In genomic region chr1:39006726-39007645, GRCh38 we compare ENCODE assay signal across 2 cellular contexts.
TF ChIP-seq lines count a peak whose summit lies in the region.

No MANE protein-coding gene starts in this region.

TF ChIP-seq in SK-N-SH, 30 proteins besides CTCF, POLR2A, EP300 and RAD21 (continued from another document):
- TF ChIP-seq, protein P1, sequence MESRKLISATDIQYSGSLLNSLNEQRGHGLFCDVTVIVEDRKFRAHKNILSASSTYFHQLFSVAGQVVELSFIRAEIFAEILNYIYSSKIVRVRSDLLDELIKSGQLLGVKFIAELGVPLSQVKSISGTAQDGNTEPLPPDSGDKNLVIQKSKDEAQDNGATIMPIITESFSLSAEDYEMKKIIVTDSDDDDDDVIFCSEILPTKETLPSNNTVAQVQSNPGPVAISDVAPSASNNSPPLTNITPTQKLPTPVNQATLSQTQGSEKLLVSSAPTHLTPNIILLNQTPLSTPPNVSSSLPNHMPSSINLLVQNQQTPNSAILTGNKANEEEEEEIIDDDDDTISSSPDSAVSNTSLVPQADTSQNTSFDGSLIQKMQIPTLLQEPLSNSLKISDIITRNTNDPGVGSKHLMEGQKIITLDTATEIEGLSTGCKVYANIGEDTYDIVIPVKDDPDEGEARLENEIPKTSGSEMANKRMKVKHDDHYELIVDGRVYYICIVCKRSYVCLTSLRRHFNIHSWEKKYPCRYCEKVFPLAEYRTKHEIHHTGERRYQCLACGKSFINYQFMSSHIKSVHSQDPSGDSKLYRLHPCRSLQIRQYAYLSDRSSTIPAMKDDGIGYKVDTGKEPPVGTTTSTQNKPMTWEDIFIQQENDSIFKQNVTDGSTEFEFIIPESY (IDR thresholded peaks at IDR 0.05; ENCODE audit: borderline replicate concordance, low read depth) = no peak
- TF ChIP-seq, protein P2, sequence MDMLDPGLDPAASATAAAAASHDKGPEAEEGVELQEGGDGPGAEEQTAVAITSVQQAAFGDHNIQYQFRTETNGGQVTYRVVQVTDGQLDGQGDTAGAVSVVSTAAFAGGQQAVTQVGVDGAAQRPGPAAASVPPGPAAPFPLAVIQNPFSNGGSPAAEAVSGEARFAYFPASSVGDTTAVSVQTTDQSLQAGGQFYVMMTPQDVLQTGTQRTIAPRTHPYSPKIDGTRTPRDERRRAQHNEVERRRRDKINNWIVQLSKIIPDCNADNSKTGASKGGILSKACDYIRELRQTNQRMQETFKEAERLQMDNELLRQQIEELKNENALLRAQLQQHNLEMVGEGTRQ (IDR thresholded peaks at IDR 0.05; ENCODE audit: borderline replicate concordance, low read depth, low read length) = no peak
- TF ChIP-seq SMC3 (IDR thresholded peaks at IDR 0.05; ENCODE audit: low read depth, low read length) = no peak
- no peak for TF ChIP-seq GATA2 (CRISPR knock-in tag; IDR thresholded peaks at IDR 0.05)
TF ChIP-seq in SK-N-SH: peak in this region for 0.

TF ChIP-seq in SK-N-SH treated with all-trans-retinoic acid at 6 μM for 48 hours, 23 proteins besides CTCF, POLR2A, EP300 and RAD21 (continued from another document):
- TF ChIP-seq TSHZ2 (CRISPR knock-in tag; IDR thresholded peaks at IDR 0.05) = no peak
- no peak for TF ChIP-seq CREB5 (CRISPR knock-in tag; IDR thresholded peaks at IDR 0.05; ENCODE audit: low read depth)
- no peak for TF ChIP-seq ZC3H10 (CRISPR knock-in tag; IDR thresholded peaks at IDR 0.05)
- TF ChIP-seq ISL1 (CRISPR knock-in tag; IDR thresholded peaks at IDR 0.05) = no peak
- no peak for TF ChIP-seq TCF4 (CRISPR knock-in tag; IDR thresholded peaks at IDR 0.05; ENCODE audit: borderline replicate concordance)
- TF ChIP-seq BACH2 (CRISPR knock-in tag; IDR thresholded peaks at IDR 0.05; ENCODE audit: borderline replicate concordance) = no peak
- TF ChIP-seq OSR1 (CRISPR knock-in tag; IDR thresholded peaks at IDR 0.05) = no peak
- no peak for TF ChIP-seq ESRRG (CRISPR knock-in tag; IDR thresholded peaks at IDR 0.05)
- TF ChIP-seq, protein P3, sequence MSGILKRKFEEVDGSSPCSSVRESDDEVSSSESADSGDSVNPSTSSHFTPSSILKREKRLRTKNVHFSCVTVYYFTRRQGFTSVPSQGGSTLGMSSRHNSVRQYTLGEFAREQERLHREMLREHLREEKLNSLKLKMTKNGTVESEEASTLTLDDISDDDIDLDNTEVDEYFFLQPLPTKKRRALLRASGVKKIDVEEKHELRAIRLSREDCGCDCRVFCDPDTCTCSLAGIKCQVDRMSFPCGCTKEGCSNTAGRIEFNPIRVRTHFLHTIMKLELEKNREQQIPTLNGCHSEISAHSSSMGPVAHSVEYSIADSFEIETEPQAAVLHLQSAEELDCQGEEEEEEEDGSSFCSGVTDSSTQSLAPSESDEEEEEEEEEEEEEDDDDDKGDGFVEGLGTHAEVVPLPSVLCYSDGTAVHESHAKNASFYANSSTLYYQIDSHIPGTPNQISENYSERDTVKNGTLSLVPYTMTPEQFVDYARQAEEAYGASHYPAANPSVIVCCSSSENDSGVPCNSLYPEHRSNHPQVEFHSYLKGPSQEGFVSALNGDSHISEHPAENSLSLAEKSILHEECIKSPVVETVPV (CRISPR knock-in tag; IDR thresholded peaks at IDR 0.05) = no peak
